ENCODE assay signal across 1 cellular context in genomic region chr14:104726600-104727451, GRCh38.
TF ChIP-seq lines count a peak whose summit lies in the region.

No MANE protein-coding gene starts in this region.

TF ChIP-seq in HepG2, 621 proteins besides CTCF, POLR2A, EP300 and RAD21 (continued from another document and continues in another):
- TF ChIP-seq ARID3A (IDR thresholded peaks at IDR 0.05; ENCODE audit: low read depth, low read length): no peak
- no peak for TF ChIP-seq NFATC3 (CRISPR knock-in tag; IDR thresholded peaks at IDR 0.05)
- peak; percentile 47 for TF ChIP-seq TBX2 (CRISPR knock-in tag; IDR thresholded peaks at IDR 0.05; ENCODE audit: borderline replicate concordance)
- TF ChIP-seq MEIS2 (CRISPR knock-in tag; IDR thresholded peaks at IDR 0.05): peak; percentile 3; the same call in 1 of the 2 replicates
- TF ChIP-seq ZNF740 (CRISPR knock-in tag; IDR thresholded peaks at IDR 0.05): peak; percentile 12; the same call in 1 of the 2 replicates
- TF ChIP-seq ZNF619 (CRISPR knock-in tag; IDR thresholded peaks at IDR 0.05): no peak
- TF ChIP-seq NPAS2 (CRISPR knock-in tag; IDR thresholded peaks at IDR 0.05; ENCODE audit: borderline replicate concordance): no peak
- no peak for TF ChIP-seq SATB2 (CRISPR knock-in tag; IDR thresholded peaks at IDR 0.05)
- TF ChIP-seq CREB3 (CRISPR knock-in tag; IDR thresholded peaks at IDR 0.05): no peak
- no peak for TF ChIP-seq NONO (IDR thresholded peaks at IDR 0.05)
- TF ChIP-seq NONO (CRISPR knock-in tag; conservative IDR thresholded peaks at IDR 0.05): no peak
- TF ChIP-seq ZNF737 (CRISPR knock-in tag; IDR thresholded peaks at IDR 0.05; ENCODE audit: borderline replicate concordance): no peak
- TF ChIP-seq MNT (IDR thresholded peaks at IDR 0.05): no peak
- TF ChIP-seq KAT7 (CRISPR knock-in tag; IDR thresholded peaks at IDR 0.05; ENCODE audit: borderline replicate concordance): no peak
- TF ChIP-seq ARNT2 (CRISPR knock-in tag; IDR thresholded peaks at IDR 0.05; ENCODE audit: low read depth): no peak
- TF ChIP-seq HINFP (CRISPR knock-in tag; IDR thresholded peaks at IDR 0.05; ENCODE audit: low read depth): no peak
- no peak for TF ChIP-seq KDM4B (CRISPR knock-in tag; IDR thresholded peaks at IDR 0.05)
- TF ChIP-seq ZNF513 (CRISPR knock-in tag; conservative IDR thresholded peaks at IDR 0.05): no peak
- TF ChIP-seq PLSCR1 (CRISPR knock-in tag; IDR thresholded peaks at IDR 0.05; ENCODE audit: borderline replicate concordance): no peak
- TF ChIP-seq ZKSCAN8 (CRISPR knock-in tag; IDR thresholded peaks at IDR 0.05; ENCODE audit: borderline replicate concordance): no peak
- no peak for TF ChIP-seq ZNF441 (CRISPR knock-in tag; IDR thresholded peaks at IDR 0.05; ENCODE audit: borderline replicate concordance)
- TF ChIP-seq TFDP1 (CRISPR knock-in tag; IDR thresholded peaks at IDR 0.05; ENCODE audit: borderline replicate concordance): no peak
- peak; percentile 22; the same call in 1 of the 2 replicates for TF ChIP-seq ZNF143 (CRISPR knock-in tag; IDR thresholded peaks at IDR 0.05)
- no peak for TF ChIP-seq DDIT3 (CRISPR knock-in tag; IDR thresholded peaks at IDR 0.05)
- TF ChIP-seq SMARCE1 (IDR thresholded peaks at IDR 0.05; ENCODE audit: borderline replicate concordance): no peak
- TF ChIP-seq AKNA (CRISPR knock-in tag; IDR thresholded peaks at IDR 0.05; ENCODE audit: borderline replicate concordance): no peak
- TF ChIP-seq BCL3 (CRISPR knock-in tag; IDR thresholded peaks at IDR 0.05): no peak
- TF ChIP-seq ZGPAT (CRISPR knock-in tag; IDR thresholded peaks at IDR 0.05): no peak
- no peak for TF ChIP-seq ZNF569 (CRISPR knock-in tag; IDR thresholded peaks at IDR 0.05; ENCODE audit: borderline replicate concordance)
- TF ChIP-seq TAF15 (IDR thresholded peaks at IDR 0.05; ENCODE audit: low read depth, low read length, poor library complexity, severe bottlenecking): no peak
- TF ChIP-seq ZNF564 (CRISPR knock-in tag; IDR thresholded peaks at IDR 0.05): no peak
- TF ChIP-seq TRAFD1 (CRISPR knock-in tag; IDR thresholded peaks at IDR 0.05; ENCODE audit: borderline replicate concordance): no peak
- TF ChIP-seq ZFP82 (CRISPR knock-in tag; IDR thresholded peaks at IDR 0.05; ENCODE audit: borderline replicate concordance): no peak
- TF ChIP-seq ZNF550 (CRISPR knock-in tag; IDR thresholded peaks at IDR 0.05; ENCODE audit: borderline replicate concordance): no peak
- TF ChIP-seq ZNF264 (CRISPR knock-in tag; IDR thresholded peaks at IDR 0.05): peak; percentile 45; the same call in 1 of the 2 replicates
- TF ChIP-seq POLR2G (IDR thresholded peaks at IDR 0.05; ENCODE audit: low read depth, low read length): no peak
- TF ChIP-seq ZNF296 (CRISPR knock-in tag; conservative IDR thresholded peaks at IDR 0.05): no peak; the same call in 1 of the 2 replicates
- no peak for TF ChIP-seq ZNF850 (CRISPR knock-in tag; conservative IDR thresholded peaks at IDR 0.05)
- TF ChIP-seq NR2C2 (CRISPR knock-in tag; IDR thresholded peaks at IDR 0.05; ENCODE audit: borderline replicate concordance): no peak; the same call in 1 of the 2 replicates
- no peak for TF ChIP-seq ZNF121 (CRISPR knock-in tag; IDR thresholded peaks at IDR 0.05)
